In genomic region chr16:2514333-2515179, GRCh38 we compare ENCODE assay signal across 9 cellular contexts. TPM values are rescaled to one million over a fixed set of nuclear protein-coding genes. Genes with fewer than 3 reads are reported as not detected.
DNase-seq lines count a peak whose midpoint lies in the region; ATAC-seq, FAIRE-seq and TF ChIP-seq lines count a peak whose summit lies in the region.
"Had no signal": no experiment of that assay in that cellular context is flagged by ENCODE, and none has a peak within 500 bp of the region (broad histone marks: within the 10 kb centered on the region; RNA-seq: fewer than 3 reads in every experiment).

No MANE protein-coding gene starts in this region.

- DNase-seq in stimulated activated CD4-positive, alpha-beta T cell treated with anti-CD3 and anti-CD28 coated beads, Interleukin-12 subunit alpha, Interleukin-12 subunit beta, amount 100 ng/mL, for 4 hours, result peak; percentile 26
- DNase-seq in stimulated activated CD4-positive, alpha-beta T cell treated with anti-CD3 and anti-CD28 coated beads, Interleukin-2, amount 100 ng/mL, for 48 hours, result no peak
- DNase-seq in activated T-helper 9 cell treated with anti-CD3 and anti-CD28 coated beads, Interleukin-2, amount 50 U/mL, for 16 hours (ENCODE audit: low read depth), result peak; percentile 28
- DNase-seq in right atrium auricular region (ENCODE audit: low spot score), result no peak
- peak; percentile 32 for DNase-seq in small intestine
- no peak for DNase-seq in DMS114 treated with DMSO at 0.1 percent for 48 hours (lab: John Stamatoyannopoulos, UW; ENCODE audit: unreplicated experiment)

- TF ChIP-seq CTCF in right atrium auricular region (IDR thresholded peaks at IDR 0.05), result no peak

- H3K9me3 ChIP-seq in right atrium auricular region (no peaks in the 10 kb centered on the region), small intestine (ENCODE audit: control insufficient read depth, low read depth) (no peaks in the 10 kb centered on the region)

- H3K27ac ChIP-seq in right atrium auricular region (peak overlapping the region; percentile 98 to 99), small intestine (ENCODE audit: low read depth in 1 of 2, low read length in 1 of 2) (peak overlapping the region; percentile 94 to 95)

- H3K4me3 ChIP-seq in right atrium auricular region (peak overlapping the region; percentile 91 to 98), small intestine (ENCODE audit: low read depth in 1 of 2, low read length in 2 of 2) (peak overlapping the region; percentile 84 to 95)

- no peaks in the 10 kb centered on the region for H3K27me3 ChIP-seq in right atrium auricular region
- no peaks in the 10 kb centered on the region for H3K27me3 ChIP-seq in small intestine (ENCODE audit: control insufficient read depth in 2 of 2, insufficient read depth in 2 of 2, low read length in 2 of 2)

- no peak for ATAC-seq in GM21515 (IDR thresholded peaks at IDR 0.05; ENCODE audit: unreplicated experiment)
- no peak for ATAC-seq in HG03175 (IDR thresholded peaks at IDR 0.05; ENCODE audit: unreplicated experiment)

- H3K36me3 ChIP-seq in right atrium auricular region, result no peaks in the 10 kb centered on the region
- H3K36me3 ChIP-seq in small intestine (ENCODE audit: control insufficient read depth in 2 of 2, insufficient read depth in 2 of 2, low read length in 2 of 2), result no peaks in the 10 kb centered on the region

- no peak for FAIRE-seq in small intestine (lab: Jason Lieb, UNC)
- FAIRE-seq: islet of Langerhans had no signal

- H3K4me1 ChIP-seq in right atrium auricular region (peaks cover 0 to 72% of the 10 kb centered on the region in 2 donors), small intestine (ENCODE audit: control insufficient read depth in 2 of 2, insufficient read depth in 1 of 2, low read depth in 1 of 2, low read length in 1 of 2) (peaks cover 3 to 9% of the 10 kb centered on the region in 2 donors)

- 0 to 1% (median 1%) methylated on average over 34 to 63 of the region's 63 CpGs for WGBS in small intestine, 3 donors

RNA-seq across cellular contexts. Expression of gene ATP6V0C, which starts 0.8 kb away (rescaled TPM):
- 100 to 1,000 TPM in 1 of 2 donors, 10 to 100 TPM in 1; 63.7 to 107 TPM for total RNA-seq in right atrium auricular region
- polyA plus RNA-seq in small intestine, result 100 to 1,000 TPM in 1 of 3 donors, 10 to 100 TPM in 2; 74.5 to 187 (median 98.1) TPM

RNA-seq across cellular contexts. Expression of gene AMDHD2, which starts 5.6 kb away (rescaled TPM):
- 10 to 100 TPM; 10.6 to 12.6 TPM for total RNA-seq in right atrium auricular region
- 10 to 100 TPM; 26.7 to 41.3 (median 30.6) TPM for polyA plus RNA-seq in small intestine

RNA-seq across cellular contexts. Expression of gene CEMP1, which starts 16.7 kb away (rescaled TPM):
- 1 to 10 TPM in 1 of 2 donors, not detected in 1; 1.5 TPM for total RNA-seq in right atrium auricular region
- polyA plus RNA-seq in small intestine, result 1 to 10 TPM in 1 of 3 donors, under 1 TPM in 2; 0.66 to 1.4 (median 0.89) TPM

RNA-seq across cellular contexts. Expression of gene PDPK1, which starts 23.3 kb away (rescaled TPM):
- 10 to 100 TPM; 25.0 to 29.5 TPM for total RNA-seq in right atrium auricular region
- 10 to 100 TPM; 22.2 to 34.0 (median 30.4) TPM for polyA plus RNA-seq in small intestine

RNA-seq across cellular contexts. Expression of gene TBC1D24, which starts 39.6 kb away (rescaled TPM):
- total RNA-seq in right atrium auricular region, result 10 to 100 TPM in 1 of 2 donors, 1 to 10 TPM in 1; 9.6 to 10.5 TPM
- 1 to 10 TPM in 2 of 3 donors, under 1 TPM in 1; 0.81 to 4.8 (median 1.6) TPM for polyA plus RNA-seq in small intestine

Comparison
In these comparisons a context has a peak if more than half of its experiments do, and no peak if none do; other contexts are left out.
1. DNase-seq: peak in stimulated activated CD4-positive, alpha-beta T cell treated with anti-CD3 and anti-CD28 coated beads, Interleukin-12 subunit alpha, Interleukin-12 subunit beta, amount 100 ng/mL, for 4 hours (single experiment), activated T-helper 9 cell treated with anti-CD3 and anti-CD28 coated beads, Interleukin-2, amount 50 U/mL, for 16 hours (single experiment) and small intestine (single experiment); none in stimulated activated CD4-positive, alpha-beta T cell treated with anti-CD3 and anti-CD28 coated beads, Interleukin-2, amount 100 ng/mL, for 48 hours (0 of 2), right atrium auricular region (single experiment) and DMS114 treated with DMSO at 0.1 percent for 48 hours (single experiment).